18 cellular contexts compared by ENCODE assay signal in genomic region chr2:98486374-98486981, GRCh38. TPM values are rescaled to one million over a fixed set of nuclear protein-coding genes. Genes with fewer than 3 reads are reported as not detected.
DNase-seq lines count a peak whose midpoint lies in the region; ATAC-seq and TF ChIP-seq lines count a peak whose summit lies in the region.
"Had no signal": no experiment of that assay in that cellular context is flagged by ENCODE, and none has a peak within 500 bp of the region (broad histone marks: within the 10 kb centered on the region; RNA-seq: fewer than 3 reads in every experiment).

No MANE protein-coding gene starts in this region.

- H3F3A ChIP-seq in GM23338 (replicated peaks; ENCODE audit: low read depth), result no peaks in the 10 kb centered on the region

- no peaks in the 10 kb centered on the region for H3K9me2 ChIP-seq in GM23338 (ENCODE audit: insufficient read depth)

- H3K9me3 Mint-ChIP-seq in activated CD4-positive, alpha-beta memory T cell treated with anti-CD3 and anti-CD28 coated beads, Interleukin-2, amount 10 ng/mL, durations not matched to agents 7 days and 5 days, result no peaks in the 10 kb centered on the region
- no peaks in the 10 kb centered on the region for H3K9me3 Mint-ChIP-seq in activated CD4-positive, alpha-beta memory T cell treated with anti-CD3 and anti-CD28 coated beads for 36 hours
- no peaks in the 10 kb centered on the region for H3K9me3 Mint-ChIP-seq in GM23338
- H3K9me3 Mint-ChIP-seq: activated B cell treated with CpG ODN at 0.5 μM for 24 hours had no signal

- H3K9me3 ChIP-seq in sigmoid colon, result no peaks in the 10 kb centered on the region
- H3K9me3 ChIP-seq in aorta (ENCODE audit: control insufficient read depth, low read length), result no peaks in the 10 kb centered on the region
- H3K9me3 ChIP-seq: body of pancreas, uterus had no signal

- ATAC-seq in GM23338 (peak; percentile 10; the same call in 2 of the 3 replicates), aorta (ENCODE audit: low FRiP score) (no peak)
- ATAC-seq: body of pancreas, HCT116, Panc1 had no signal

- H3K27ac Mint-ChIP-seq in activated CD4-positive, alpha-beta memory T cell treated with anti-CD3 and anti-CD28 coated beads, Interleukin-2, amount 10 ng/mL, durations not matched to agents 7 days and 5 days, result peak overlapping the region; percentile 12
- H3K27ac Mint-ChIP-seq in activated CD4-positive, alpha-beta memory T cell treated with anti-CD3 and anti-CD28 coated beads for 36 hours, result no peak overlapping the region
- H3K27ac Mint-ChIP-seq in GM23338, result 0 out of 2 replicates have a peak overlapping the region, but pooled peaks have one; percentile 0
- H3K27ac Mint-ChIP-seq: activated B cell treated with CpG ODN at 0.5 μM for 24 hours had no signal

- CTCF ChIA-PET in activated CD4-positive, alpha-beta memory T cell treated with anti-CD3 and anti-CD28 coated beads, Interleukin-2, amount 10 ng/mL, durations not matched to agents 7 days and 5 days (lab: Charles Lee), result interaction anchor here (0.7 to 3.4 kb wide), 9 partner anchors 16 to 86 kb away, joined by 3 to 18 read pairs (median 3); no protein-coding TSS in a partner anchor
- CTCF ChIA-PET in activated CD4-positive, alpha-beta memory T cell treated with anti-CD3 and anti-CD28 coated beads for 36 hours (lab: Charles Lee), result interaction anchor here (0.9 to 3.1 kb wide), 5 partner anchors 8 to 39 kb away, joined by 3 to 29 read pairs (median 8); no protein-coding TSS in a partner anchor

- H3K4me1 ChIP-seq in GM23338 (ENCODE audit: insufficient read depth) (peaks cover 32% of the 10 kb centered on the region), sigmoid colon (peaks cover 0 to 77% (median 50%) of the 10 kb centered on the region in 4 donors), aorta (ENCODE audit: control insufficient read depth in 1 of 2, insufficient read depth in 2 of 2, low read length in 2 of 2) (no peaks in the 10 kb centered on the region)

- H3K4me1 Mint-ChIP-seq in activated CD4-positive, alpha-beta memory T cell treated with anti-CD3 and anti-CD28 coated beads, Interleukin-2, amount 10 ng/mL, durations not matched to agents 7 days and 5 days, result peaks cover 91% of the 10 kb centered on the region
- peaks cover 87% of the 10 kb centered on the region for H3K4me1 Mint-ChIP-seq in activated CD4-positive, alpha-beta memory T cell treated with anti-CD3 and anti-CD28 coated beads for 36 hours (ENCODE audit: low read depth)
- H3K4me1 Mint-ChIP-seq in GM23338, result peaks cover 66% of the 10 kb centered on the region

- intact Hi-C loops in activated CD4-positive, alpha-beta memory T cell treated with anti-CD3 and anti-CD28 coated beads for 36 hours (cut with micrococcal nuclease), result no loop called here
- intact Hi-C loops in sigmoid colon (cut with DNase I), result no loop called here
- intact Hi-C loops in aorta (cut with DNase I), result no loop called here

- no peak overlapping the region for H2AFZ ChIP-seq in GM23338

- H3K36me3 ChIP-seq in GM23338 (ENCODE audit: insufficient read depth) (no peaks in the 10 kb centered on the region), sigmoid colon (no peaks in the 10 kb centered on the region), aorta (ENCODE audit: control insufficient read depth in 1 of 2, insufficient read depth in 2 of 2, low read length in 1 of 2) (no peaks in the 10 kb centered on the region)
- H3K36me3 ChIP-seq: uterus had no signal

- 83% methylated on average over 5 of the region's 5 CpGs for WGBS in sigmoid colon, 2 donors
- whole genome bisulfite sequencing in aorta, 2 donors, result 77 to 84% methylated on average over 5 of the region's 5 CpGs

- H3K4me3 Mint-ChIP-seq in activated CD4-positive, alpha-beta memory T cell treated with anti-CD3 and anti-CD28 coated beads, Interleukin-2, amount 10 ng/mL, durations not matched to agents 7 days and 5 days, result no peak overlapping the region
- no peak overlapping the region for H3K4me3 Mint-ChIP-seq in activated CD4-positive, alpha-beta memory T cell treated with anti-CD3 and anti-CD28 coated beads for 36 hours
- no peak overlapping the region; the same call in 2 of the 3 replicates for H3K4me3 Mint-ChIP-seq in GM23338
- H3K4me3 Mint-ChIP-seq: activated B cell treated with CpG ODN at 0.5 μM for 24 hours had no signal

- H3K4me3 ChIP-seq in GM23338 (no peak overlapping the region), sigmoid colon (no peak overlapping the region), aorta (ENCODE audit: low read length in 2 of 2) (no peak overlapping the region)
- H3K4me3 ChIP-seq: body of pancreas, lung, uterus had no signal

- no peaks in the 10 kb centered on the region for H3K27me3 Mint-ChIP-seq in activated CD4-positive, alpha-beta memory T cell treated with anti-CD3 and anti-CD28 coated beads, Interleukin-2, amount 10 ng/mL, durations not matched to agents 7 days and 5 days
- no peaks in the 10 kb centered on the region for H3K27me3 Mint-ChIP-seq in activated CD4-positive, alpha-beta memory T cell treated with anti-CD3 and anti-CD28 coated beads for 36 hours
- H3K27me3 Mint-ChIP-seq in GM23338 (ENCODE audit: insufficient read depth, low read depth, poor library complexity), result peaks cover 6% of the 10 kb centered on the region
- H3K27me3 Mint-ChIP-seq: activated B cell treated with CpG ODN at 0.5 μM for 24 hours had no signal

- H3K4me2 ChIP-seq in GM23338, result peak overlapping the region; percentile 3

- H3K27ac ChIP-seq in GM23338 (ENCODE audit: low read depth) (no peak overlapping the region), sigmoid colon (no peak overlapping the region), aorta (ENCODE audit: low read depth in 1 of 2, low read length in 2 of 2) (no peak overlapping the region)
- H3K27ac ChIP-seq: body of pancreas, uterus had no signal

- POLR2A ChIA-PET in activated CD4-positive, alpha-beta memory T cell treated with anti-CD3 and anti-CD28 coated beads, Interleukin-2, amount 10 ng/mL, durations not matched to agents 7 days and 5 days (lab: Charles Lee), result interaction anchor here (0.9 to 16.5 kb wide), 2 partner anchors 10 to 25 kb away, joined by 3 to 500 read pairs; no protein-coding TSS in a partner anchor
- POLR2A ChIA-PET in activated CD4-positive, alpha-beta memory T cell treated with anti-CD3 and anti-CD28 coated beads for 36 hours (lab: Charles Lee), result no interaction called here

- TF ChIP-seq POLR2A in sigmoid colon (IDR thresholded peaks at IDR 0.05), result no peak

- peaks cover 53% of the 10 kb centered on the region for H3K36me3 Mint-ChIP-seq in activated CD4-positive, alpha-beta memory T cell treated with anti-CD3 and anti-CD28 coated beads, Interleukin-2, amount 10 ng/mL, durations not matched to agents 7 days and 5 days (ENCODE audit: low read depth)
- H3K36me3 Mint-ChIP-seq in activated CD4-positive, alpha-beta memory T cell treated with anti-CD3 and anti-CD28 coated beads for 36 hours, result peaks cover under 1% of the 10 kb centered on the region
- H3K36me3 Mint-ChIP-seq in GM23338 (ENCODE audit: low read depth), result peaks cover 3% of the 10 kb centered on the region; the same call in 1 of the 3 replicates

- TF ChIP-seq CTCF in GM23338 (conservative IDR thresholded peaks at IDR 0.05; ENCODE audit: low read depth in 2 of 2), result no peak
- TF ChIP-seq CTCF in sigmoid colon (IDR thresholded peaks at IDR 0.05), result no peak

- no peak for TF ChIP-seq EP300 in sigmoid colon (IDR thresholded peaks at IDR 0.05)

- no peaks in the 10 kb centered on the region for H3K27me3 ChIP-seq in GM23338 (ENCODE audit: insufficient read depth)
- H3K27me3 ChIP-seq in sigmoid colon, result no peaks in the 10 kb centered on the region
- H3K27me3 ChIP-seq in aorta (ENCODE audit: control insufficient read depth in 1 of 2, insufficient read depth in 2 of 2, low read length in 1 of 2), result no peaks in the 10 kb centered on the region
- H3K27me3 ChIP-seq: body of pancreas, uterus had no signal

- no peak for DNase-seq in activated CD4-positive, alpha-beta memory T cell treated with anti-CD3 and anti-CD28 coated beads, Interleukin-2, amount 10 ng/mL, durations not matched to agents 7 days and 5 days
- no peak for DNase-seq in activated CD4-positive, alpha-beta memory T cell treated with anti-CD3 and anti-CD28 coated beads for 36 hours
- DNase-seq in GM23338 (ENCODE audit: low spot score), result no peak
- DNase-seq in astrocyte of the hippocampus (ENCODE audit: low read depth, low spot score), result peak; percentile 29
- peak; percentile 48 for DNase-seq in sigmoid colon
- no peak for DNase-seq in aorta
- no peak for DNase-seq in NCI-H2081 (lab: John Stamatoyannopoulos, UW)
- DNase-seq in HuH-7 (ENCODE audit: low spot score), result no peak
- DNase-seq: ACHN; activated B cell treated with CpG ODN at 0.5 μM for 24 hours; body of pancreas; NCI-H146; NCI-H526; stimulated activated naive CD4-positive, alpha-beta T cell treated with Interleukin-2 at 50 U/mL for 16 hours; uterus had no signal

- peaks cover 33% of the 10 kb centered on the region; the same call in 1 of the 2 replicates for H4K20me1 ChIP-seq in GM23338 (replicated peaks; ENCODE audit: insufficient read depth)

- peaks cover 84% of the 10 kb centered on the region for H3K79me2 ChIP-seq in GM23338 (replicated peaks; ENCODE audit: insufficient read depth)

TF ChIP-seq in GM23338, 12 proteins besides CTCF, POLR2A, EP300 and RAD21 (continues in another document):
- no peak for TF ChIP-seq EZH2 (IDR thresholded peaks at IDR 0.05; ENCODE audit: low read depth, unreplicated experiment)
- no peak for TF ChIP-seq STAT1 (IDR thresholded peaks at IDR 0.05; ENCODE audit: unreplicated experiment)
- no peak for TF ChIP-seq POLR2AphosphoS5 (IDR thresholded peaks at IDR 0.05; ENCODE audit: low read depth)
- no peak for TF ChIP-seq NANOG (IDR thresholded peaks at IDR 0.05; ENCODE audit: borderline replicate concordance)
- no peak for TF ChIP-seq ZNF331 (CRISPR knock-in tag; IDR thresholded peaks at IDR 0.05; ENCODE audit: low read depth)
- TF ChIP-seq JUNB (IDR thresholded peaks at IDR 0.05; ENCODE audit: unreplicated experiment), result no peak

RNA-seq across cellular contexts. Expression of gene INPP4A, which starts 41.8 kb away (rescaled TPM):
- total RNA-seq in activated CD4-positive, alpha-beta memory T cell treated with anti-CD3 and anti-CD28 coated beads, Interleukin-2, amount 10 ng/mL, durations not matched to agents 7 days and 5 days, result 100 to 1,000 TPM; 123 to 127 TPM
- total RNA-seq in activated CD4-positive, alpha-beta memory T cell treated with anti-CD3 and anti-CD28 coated beads for 36 hours, result 10 to 100 TPM; 40.7 to 42.0 TPM
- 36.9 and 42.3 TPM in 2 replicates for total RNA-seq in GM23338 (2014; rRNA removed; shearing (Covaris generic))
- 6.5 and 8.5 TPM in 2 replicates for polyA plus RNA-seq in GM23338 (2016; fragmentation: Nextera tagmentation; extraction: Ambion mirVana)
- total RNA-seq in sigmoid colon, result 10 to 100 TPM; 30.4 to 49.9 (median 39.9) TPM
- polyA plus RNA-seq in sigmoid colon, result 10 to 100 TPM in 1 of 3 donors, 1 to 10 TPM in 2; 1.8 to 12.2 (median 2.3) TPM
- total RNA-seq in aorta, result 10 to 100 TPM; 36.8 to 43.4 TPM
- 1 to 10 TPM; 2.9 to 5.9 TPM for polyA plus RNA-seq in aorta

Comparison
In these comparisons a context has a peak if more than half of its experiments do, and no peak if none do; other contexts are left out.
1. DNase-seq: peak in astrocyte of the hippocampus (single experiment) and sigmoid colon (single experiment); none in activated CD4-positive, alpha-beta memory T cell treated with anti-CD3 and anti-CD28 coated beads, Interleukin-2, amount 10 ng/mL, durations not matched to agents 7 days and 5 days (single experiment), activated CD4-positive, alpha-beta memory T cell treated with anti-CD3 and anti-CD28 coated beads for 36 hours (single experiment), GM23338 (single experiment), aorta (0 of 2), NCI-H2081 (0 of 2) and HuH-7 (single experiment).